In the genomic region with DNA sequence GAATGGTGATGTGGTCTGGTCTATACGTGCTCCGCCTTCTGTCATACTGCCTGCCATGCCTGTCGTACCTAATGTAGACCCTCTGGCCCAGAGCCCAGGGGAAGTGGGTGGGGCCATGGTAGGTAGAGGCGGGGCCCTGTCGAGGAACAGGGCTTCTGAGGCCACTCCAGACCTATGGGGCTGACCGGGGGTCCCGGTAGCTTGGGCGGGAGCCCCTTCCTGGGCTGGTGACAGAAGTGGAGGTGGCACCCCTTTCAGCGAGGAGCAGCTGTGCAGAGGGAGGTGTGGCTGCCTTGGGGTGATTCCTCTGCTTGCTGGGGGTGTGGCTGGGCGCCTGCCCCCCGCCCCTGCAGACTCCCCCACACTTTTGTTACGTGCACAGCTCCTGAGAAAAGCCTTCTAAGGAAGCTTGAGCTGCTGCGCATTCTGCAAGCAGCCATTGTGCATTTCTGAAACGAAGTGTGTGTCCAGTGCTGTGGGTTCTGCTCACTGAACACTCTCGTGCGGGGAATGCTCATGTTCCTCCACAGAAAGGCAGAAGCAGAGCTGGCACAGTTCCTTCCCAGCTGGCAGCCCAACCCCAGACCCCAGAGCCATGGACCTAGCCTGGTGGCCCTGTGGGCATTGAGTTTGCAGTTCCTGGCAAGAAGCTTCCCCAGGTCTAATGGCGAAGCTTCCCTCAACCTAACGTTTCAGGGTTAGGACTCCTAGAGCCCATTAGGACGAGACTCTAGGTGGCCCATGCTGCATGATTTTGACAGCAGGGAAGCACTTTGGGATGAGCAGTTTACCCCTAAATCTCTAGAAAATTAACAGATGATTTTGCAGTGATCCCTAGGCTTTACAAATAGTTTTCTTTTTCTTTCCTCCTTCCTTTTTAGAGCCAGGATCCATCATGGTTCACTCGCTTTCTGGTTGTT, we compare ENCODE assay signal across 8 cellular contexts.
DNase-seq lines count a peak whose midpoint lies in the region; FAIRE-seq and TF ChIP-seq lines count a peak whose summit lies in the region.

No MANE protein-coding gene starts in this region.

- H3K9me3 ChIP-seq in astrocyte (ENCODE audit: insufficient read depth, low read depth, low read length) = no peaks in the 10 kb centered on the region
- no peaks in the 10 kb centered on the region for H3K9me3 ChIP-seq in prostate gland
- H3K9me3 ChIP-seq in kidney (ENCODE audit: control insufficient read depth in 1 of 2, low read length in 2 of 2) = no peaks in the 10 kb centered on the region

- TF ChIP-seq POLR2A in prostate gland (IDR thresholded peaks at IDR 0.05) = no peak

- H3K9ac ChIP-seq in astrocyte (ENCODE audit: low read length) = peak overlapping the region; percentile 81
- H3K9ac ChIP-seq in kidney (ENCODE audit: low read length in 2 of 2) = no peak overlapping the region

- H3K4me1 ChIP-seq in astrocyte (ENCODE audit: insufficient read depth, low read length) (peaks cover 40% of the 10 kb centered on the region), prostate gland (replicated peaks) (peaks cover 7% of the 10 kb centered on the region), kidney (ENCODE audit: control insufficient read depth in 1 of 2, insufficient read depth in 1 of 2, low read depth in 1 of 2, low read length in 2 of 2) (peaks cover 0 to 20% of the 10 kb centered on the region in 2 donors)

- H3K79me2 ChIP-seq in astrocyte (ENCODE audit: insufficient read depth, low read length) = peaks cover 51% of the 10 kb centered on the region

- H3K36me3 Mint-ChIP-seq in HFFc6 (ENCODE audit: low read depth) (0 out of 2 replicates have a peak, but pooled peaks cover 4% of the 10 kb centered on the region), astrocyte (ENCODE audit: low read depth, unreplicated experiment) (peaks cover 3% of the 10 kb centered on the region)

- H3K4me3 Mint-ChIP-seq in HFFc6 = peak overlapping the region; percentile 84
- peak overlapping the region; percentile 78 for H3K4me3 Mint-ChIP-seq in astrocyte (ENCODE audit: unreplicated experiment)

- H3K4me2 ChIP-seq in astrocyte (ENCODE audit: low read length) = peak overlapping the region; percentile 91

- H2AFZ ChIP-seq in astrocyte (ENCODE audit: low read depth, low read length) = no peak overlapping the region

- no peaks in the 10 kb centered on the region for H3K36me3 ChIP-seq in astrocyte (ENCODE audit: insufficient read depth, low read length)
- H3K36me3 ChIP-seq in prostate gland = no peaks in the 10 kb centered on the region
- H3K36me3 ChIP-seq in kidney (ENCODE audit: control insufficient read depth in 1 of 2, insufficient read depth in 2 of 2, low read length in 2 of 2) = no peaks in the 10 kb centered on the region

- H4K20me1 ChIP-seq in astrocyte (ENCODE audit: insufficient read depth, low read length) = peaks cover 66% of the 10 kb centered on the region

- WGBS in prostate gland = 39% methylated on average over 20 of the region's 20 CpGs

- no peaks in the 10 kb centered on the region for H3K9me3 Mint-ChIP-seq in HFFc6
- H3K9me3 Mint-ChIP-seq in astrocyte (ENCODE audit: unreplicated experiment) = no peaks in the 10 kb centered on the region

- H3K27me3 ChIP-seq in astrocyte (ENCODE audit: insufficient read depth, low read length) = no peaks in the 10 kb centered on the region
- no peaks in the 10 kb centered on the region for H3K27me3 ChIP-seq in prostate gland (replicated peaks; ENCODE audit: insufficient read depth)

- H3K4me3 ChIP-seq in astrocyte (ENCODE audit: insufficient read depth, low read depth, low read length) (peak overlapping the region; percentile 70), prostate gland (no peak overlapping the region), kidney (ENCODE audit: low read length in 2 of 2) (peak overlapping the region in 1 of 2 donors; percentile 1)

- H3K27ac ChIP-seq in astrocyte (ENCODE audit: low read depth, low read length) = peak overlapping the region; percentile 80
- H3K27ac ChIP-seq in prostate gland = no peak overlapping the region
- H3K27ac ChIP-seq in kidney (ENCODE audit: low read depth in 2 of 2, low read length in 2 of 2) = no peak overlapping the region

- H3K4me1 Mint-ChIP-seq in HFFc6 (ENCODE audit: low read depth) (peaks cover 34% of the 10 kb centered on the region), astrocyte (ENCODE audit: low read depth, unreplicated experiment) (peaks cover 23% of the 10 kb centered on the region)

- FAIRE-seq in astrocyte (lab: Jason Lieb, UNC) = peak; percentile 23
- FAIRE-seq in kidney (lab: Jason Lieb, UNC) = no peak

- no peak for TF ChIP-seq CTCF in HFFc6 (IDR thresholded peaks at IDR 0.05)
- TF ChIP-seq CTCF in astrocyte (IDR thresholded peaks at IDR 0.05; ENCODE audit: insufficient read depth, low read depth, low read length) = no peak
- no peak for TF ChIP-seq CTCF in prostate gland (IDR thresholded peaks at IDR 0.05)
- TF ChIP-seq CTCF in kidney (IDR thresholded peaks at IDR 0.05; ENCODE audit: borderline replicate concordance, extremely low read depth, insufficient read depth) = no peak

- H3K27ac Mint-ChIP-seq in HFFc6 (peak overlapping the region; percentile 95), astrocyte (ENCODE audit: unreplicated experiment) (peak overlapping the region; percentile 71)

- DNase-seq in Ammon's horn (ENCODE audit: low spot score) = peak; percentile 52
- no peak for DNase-seq in HFFc6
- no peak for DNase-seq in astrocyte (ENCODE audit: low read depth)
- DNase-seq in myocyte (ENCODE audit: low read depth) = peak; percentile 56
- no peak for DNase-seq in prostate gland (ENCODE audit: low spot score)
- no peak for DNase-seq in DMS53 treated with DMSO at 0.1 percent for 48 hours (lab: John Stamatoyannopoulos, UW; ENCODE audit: unreplicated experiment)
- DNase-seq in kidney = no peak
- no peak for DNase-seq in HK-2 (ENCODE audit: unreplicated experiment)

- H3K27me3 Mint-ChIP-seq in HFFc6 (ENCODE audit: insufficient read depth) (peaks cover 7% of the 10 kb centered on the region), astrocyte (ENCODE audit: low read depth, unreplicated experiment) (no peaks in the 10 kb centered on the region)

- intact Hi-C loops in prostate gland (cut with DNase I) = no loop called here
- intact Hi-C loops in kidney (cut with DNase I) = no loop called here

Comparison
In these comparisons a context has a peak if more than half of its experiments do, and no peak if none do; other contexts are left out.
1. DNase-seq: peak in Ammon's horn (single experiment) and myocyte (single experiment); none in HFFc6 (single experiment), astrocyte (single experiment), prostate gland (single experiment), DMS53 treated with DMSO at 0.1 percent for 48 hours (single experiment), kidney (single experiment) and HK-2 (single experiment).